In genomic region chr22:26806445-26807170, GRCh38 we compare ENCODE assay signal across 17 cellular contexts.
DNase-seq lines count a peak whose midpoint lies in the region; TF ChIP-seq lines count a peak whose summit lies in the region.
"Had no signal": no experiment of that assay in that cellular context is flagged by ENCODE, and none has a peak within 500 bp of the region (broad histone marks: within the 10 kb centered on the region; RNA-seq: fewer than 3 reads in every experiment).

No MANE protein-coding gene starts in this region.

- POLR2A ChIA-PET in CD8-positive, alpha-beta memory T cell (lab: Charles Lee) = no interaction called here

- peaks cover 5 to 7% (median 7%) of the 10 kb centered on the region in 3 donors for H3K36me3 Mint-ChIP-seq in CD8-positive, alpha-beta memory T cell
- H3K36me3 Mint-ChIP-seq in mesothelial cell of epicardium = no peaks in the 10 kb centered on the region
- H3K36me3 Mint-ChIP-seq: IgD-negative memory B cell had no signal

- 94% methylated on average over 14 of the region's 14 CpGs for WGBS in mesenchymal stem cell

- no peaks in the 10 kb centered on the region for H3K9me3 ChIP-seq in SJCRH30 (replicated peaks)
- H3K9me3 ChIP-seq in mesenchymal stem cell (ENCODE audit: control insufficient read depth, low read length) = no peaks in the 10 kb centered on the region
- H3K9me3 ChIP-seq in CD8-positive, alpha-beta memory T cell (ENCODE audit: low read length) = no peaks in the 10 kb centered on the region
- H3K9me3 ChIP-seq: BLaER1 had no signal

- H3K4ac ChIP-seq in mesenchymal stem cell (ENCODE audit: low read depth in 1 of 2, low read length in 2 of 2) = no peak overlapping the region

- H3K79me1 ChIP-seq in mesenchymal stem cell (replicated peaks; ENCODE audit: low read length, poor library complexity, severe bottlenecking) = no peaks in the 10 kb centered on the region

- no peak overlapping the region for H2BK120ac ChIP-seq in mesenchymal stem cell (ENCODE audit: low read depth, low read length)

- no peak overlapping the region for H4K91ac ChIP-seq in mesenchymal stem cell (ENCODE audit: low read length)

- H3K27me3 ChIP-seq in SJCRH30 = no peaks in the 10 kb centered on the region
- no peaks in the 10 kb centered on the region for H3K27me3 ChIP-seq in mesenchymal stem cell (ENCODE audit: control insufficient read depth in 1 of 2, insufficient read depth in 1 of 2, low read length in 2 of 2)
- no peaks in the 10 kb centered on the region for H3K27me3 ChIP-seq in CD8-positive, alpha-beta memory T cell (ENCODE audit: insufficient read depth, low read length, poor library complexity, severe bottlenecking)
- H3K27me3 ChIP-seq: BLaER1 had no signal

- H4K8ac ChIP-seq in mesenchymal stem cell (ENCODE audit: low read length) = no peak overlapping the region

- H2BK5ac ChIP-seq in mesenchymal stem cell (ENCODE audit: low read depth, low read length, poor library complexity, severe bottlenecking) = no peak overlapping the region

- H3K27ac ChIP-seq in SJCRH30 (peak overlapping the region; percentile 60), mesenchymal stem cell (ENCODE audit: low read length, poor library complexity, severe bottlenecking) (no peak overlapping the region)
- H3K27ac ChIP-seq in CD8-positive, alpha-beta memory T cell (ENCODE audit: low read depth, low read length) = no peak overlapping the region
- H3K27ac ChIP-seq: 22Rv1, BLaER1 had no signal

- CTCF ChIA-PET in CD8-positive, alpha-beta memory T cell (lab: Charles Lee) = no interaction called here

- H3K14ac ChIP-seq in mesenchymal stem cell (ENCODE audit: low read length in 2 of 2) = no peak overlapping the region

- no peak for TF ChIP-seq CTCF in mesothelial cell of epicardium (IDR thresholded peaks at IDR 0.05; ENCODE audit: unreplicated experiment)

- no peak overlapping the region for H2AFZ ChIP-seq in mesenchymal stem cell (ENCODE audit: low read depth, low read length)
- H2AFZ ChIP-seq: GM23338 had no signal

- no peak overlapping the region for H3K4me3 ChIP-seq in SJCRH30
- H3K4me3 ChIP-seq in mesenchymal stem cell (ENCODE audit: insufficient read depth in 1 of 2, low read depth in 1 of 2, low read length in 2 of 2) = no peak overlapping the region
- no peak overlapping the region for H3K4me3 ChIP-seq in CD8-positive, alpha-beta memory T cell (ENCODE audit: low read length)
- H3K4me3 ChIP-seq: BLaER1, GM23338 had no signal

- H3K27ac Mint-ChIP-seq in CD8-positive, alpha-beta memory T cell = no peak overlapping the region
- no peak overlapping the region for H3K27ac Mint-ChIP-seq in mesothelial cell of epicardium
- H3K27ac Mint-ChIP-seq: GM23338, IgD-negative memory B cell had no signal

- H3K23ac ChIP-seq in mesenchymal stem cell (ENCODE audit: low read length in 2 of 2) = no peak overlapping the region

- H3K4me1 Mint-ChIP-seq in CD8-positive, alpha-beta memory T cell = no peaks in the 10 kb centered on the region
- H3K4me1 Mint-ChIP-seq in mesothelial cell of epicardium = peaks cover 12% of the 10 kb centered on the region
- H3K4me1 Mint-ChIP-seq: IgD-negative memory B cell had no signal

- no peak overlapping the region for H3K4me2 ChIP-seq in mesenchymal stem cell (ENCODE audit: low read length, poor library complexity, severe bottlenecking)
- H3K4me2 ChIP-seq: BLaER1, GM23338 had no signal

- no peak overlapping the region for H3K9ac ChIP-seq in mesenchymal stem cell (ENCODE audit: low read length)
- H3K9ac ChIP-seq: BLaER1 had no signal

- no peak overlapping the region for H2BK12ac ChIP-seq in mesenchymal stem cell (ENCODE audit: low read length in 2 of 2)

- H3K36me3 ChIP-seq in SJCRH30 (no peaks in the 10 kb centered on the region), mesenchymal stem cell (ENCODE audit: control insufficient read depth in 1 of 2, insufficient read depth in 2 of 2, low read depth in 1 of 2, low read length in 2 of 2) (no peaks in the 10 kb centered on the region)
- H3K36me3 ChIP-seq in CD8-positive, alpha-beta memory T cell (ENCODE audit: insufficient read depth, low read length) = no peaks in the 10 kb centered on the region
- H3K36me3 ChIP-seq: BLaER1 had no signal

- no peaks in the 10 kb centered on the region for H3K27me3 Mint-ChIP-seq in CD8-positive, alpha-beta memory T cell
- peaks cover 21% of the 10 kb centered on the region for H3K27me3 Mint-ChIP-seq in mesothelial cell of epicardium (ENCODE audit: low read depth)
- H3K27me3 Mint-ChIP-seq: IgD-negative memory B cell had no signal

- H2BK15ac ChIP-seq in mesenchymal stem cell (ENCODE audit: low read depth, poor library complexity, severe bottlenecking) = no peak overlapping the region

- peaks cover 24% of the 10 kb centered on the region; the same call in 1 of the 2 replicates for H3K4me1 ChIP-seq in SJCRH30
- H3K4me1 ChIP-seq in mesenchymal stem cell (ENCODE audit: control insufficient read depth, insufficient read depth, low read depth, low read length) = peaks cover 10% of the 10 kb centered on the region
- H3K4me1 ChIP-seq in CD8-positive, alpha-beta memory T cell (ENCODE audit: insufficient read depth, low read length) = no peaks in the 10 kb centered on the region
- H3K4me1 ChIP-seq: BLaER1 had no signal

- no peak overlapping the region for H2AK5ac ChIP-seq in mesenchymal stem cell (ENCODE audit: low read length, severe bottlenecking)

- no peak overlapping the region for H3K4me3 Mint-ChIP-seq in CD8-positive, alpha-beta memory T cell
- H3K4me3 Mint-ChIP-seq in mesothelial cell of epicardium = no peak overlapping the region
- H3K4me3 Mint-ChIP-seq: GM23338, IgD-negative memory B cell had no signal

- H3K18ac ChIP-seq in mesenchymal stem cell (ENCODE audit: low read depth in 1 of 2, low read length in 2 of 2) = no peak overlapping the region

- H3K9me3 Mint-ChIP-seq in CD8-positive, alpha-beta memory T cell = no peaks in the 10 kb centered on the region
- peaks cover 4% of the 10 kb centered on the region for H3K9me3 Mint-ChIP-seq in mesothelial cell of epicardium
- H3K9me3 Mint-ChIP-seq: GM23338 had no signal

- DNase-seq in DMS 273 (lab: John Stamatoyannopoulos, UW; ENCODE audit: unreplicated experiment) (peak; percentile 3), DMS 273 treated with DMSO at 0.1 percent for 48 hours (lab: John Stamatoyannopoulos, UW) (no peak), NCI-H526 (lab: John Stamatoyannopoulos, UW) (peak; percentile 76 to 78), SJCRH30 (peak; percentile 65 to 78), retina (peak; percentile 75), mesenchymal stem cell (no peak), mesothelial cell of epicardium (ENCODE audit: low spot score in 2 of 2, unreplicated experiment in 2 of 2) (no peak)
- no peak for DNase-seq in CD8-positive, alpha-beta memory T cell
- DNase-seq: AML-193, DMS153, DMS79 treated with DMSO at 0.1 percent for 48 hours, EL, H7 had no signal

Comparison
In these comparisons a context has a peak if more than half of its experiments do, and no peak if none do; other contexts are left out.
1. DNase-seq: peak in DMS 273 (single experiment), NCI-H526 (2 of 2), SJCRH30 (2 of 2) and retina (single experiment); none in DMS 273 treated with DMSO at 0.1 percent for 48 hours (single experiment), mesenchymal stem cell (single experiment), CD8-positive, alpha-beta memory T cell (0 of 5) and mesothelial cell of epicardium (0 of 2).